In the genomic region with DNA sequence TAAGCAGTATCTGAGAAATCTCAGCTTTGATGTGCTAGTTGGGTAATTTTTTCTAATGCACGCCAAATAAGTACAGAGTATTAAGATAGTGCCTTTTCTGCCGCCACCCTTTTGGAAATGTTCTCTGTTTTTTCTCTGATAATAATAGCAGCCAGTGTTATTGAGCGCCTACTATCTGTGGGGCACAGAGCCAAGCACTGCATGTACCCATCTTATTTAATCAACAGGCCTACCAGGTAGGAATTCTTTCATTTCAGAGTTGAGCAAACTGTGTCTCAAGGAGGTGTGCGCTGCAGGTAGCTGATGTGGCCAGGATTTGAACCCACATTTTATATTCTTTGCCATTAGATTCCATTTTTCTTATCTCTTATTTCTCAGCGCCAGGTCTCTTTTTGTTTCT, we compare ENCODE assay signal across 1 cellular context.
TF ChIP-seq lines count a peak whose summit lies in the region.

No MANE protein-coding gene starts in this region.

TF ChIP-seq in IMR-90, 13 proteins besides CTCF, POLR2A, EP300 and RAD21:
- TF ChIP-seq, protein P1, sequence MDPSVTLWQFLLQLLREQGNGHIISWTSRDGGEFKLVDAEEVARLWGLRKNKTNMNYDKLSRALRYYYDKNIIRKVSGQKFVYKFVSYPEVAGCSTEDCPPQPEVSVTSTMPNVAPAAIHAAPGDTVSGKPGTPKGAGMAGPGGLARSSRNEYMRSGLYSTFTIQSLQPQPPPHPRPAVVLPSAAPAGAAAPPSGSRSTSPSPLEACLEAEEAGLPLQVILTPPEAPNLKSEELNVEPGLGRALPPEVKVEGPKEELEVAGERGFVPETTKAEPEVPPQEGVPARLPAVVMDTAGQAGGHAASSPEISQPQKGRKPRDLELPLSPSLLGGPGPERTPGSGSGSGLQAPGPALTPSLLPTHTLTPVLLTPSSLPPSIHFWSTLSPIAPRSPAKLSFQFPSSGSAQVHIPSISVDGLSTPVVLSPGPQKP (IDR thresholded peaks at IDR 0.05; ENCODE audit: borderline replicate concordance, low read depth, low read length) = no peak
- TF ChIP-seq CEBPB (IDR thresholded peaks at IDR 0.05; ENCODE audit: low read depth, low read length) (no peak), MXI1 (IDR thresholded peaks at IDR 0.05; ENCODE audit: borderline replicate concordance, low read depth, low read length) (no peak), CHD1 (IDR thresholded peaks at IDR 0.05; ENCODE audit: low read depth, low read length) (no peak), MAFK (IDR thresholded peaks at IDR 0.05; ENCODE audit: low read depth, low read length) (no peak), SMC3 (IDR thresholded peaks at IDR 0.05; ENCODE audit: low read depth, low read length) (no peak)
